Comparison of ENCODE assay signal across 1 cellular context in the genomic region with DNA sequence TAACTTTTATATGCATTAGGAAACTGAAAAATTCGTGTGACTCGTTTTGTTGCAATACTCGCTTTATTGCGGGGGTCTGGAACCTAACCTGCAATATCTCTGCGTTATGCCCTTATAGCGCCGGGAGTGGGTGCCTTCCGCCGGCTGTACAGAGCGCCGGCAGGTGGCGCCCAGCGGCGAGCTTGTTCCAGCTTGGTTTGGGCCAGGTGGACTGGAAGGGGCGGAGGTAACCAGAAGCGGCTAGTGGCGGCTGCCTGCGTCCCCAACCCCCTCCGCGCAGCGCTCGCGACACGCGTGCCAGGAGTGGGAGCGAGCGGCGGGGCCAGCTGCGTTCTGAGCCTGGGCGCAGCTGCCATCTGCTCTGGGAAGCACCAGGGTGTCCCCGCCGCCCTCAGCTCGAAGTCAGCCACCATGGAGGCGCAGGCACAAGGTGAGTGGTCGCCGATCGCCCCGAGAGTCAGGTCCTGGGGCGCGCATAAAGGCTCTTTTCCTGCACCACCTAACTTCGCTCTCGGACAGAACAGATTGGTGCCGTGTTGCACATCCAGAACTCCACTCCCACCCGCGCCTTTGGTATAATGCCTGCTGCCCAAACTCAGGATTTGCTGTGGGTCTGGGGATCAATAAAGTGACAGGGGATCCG.
TF ChIP-seq lines count a peak whose summit lies in the region.

TSS of gene TPD52L1 (plus strand) at position 233 of the 643 bp plus-strand sequence. CDS start at position 412, 179 bp downstream.

TF ChIP-seq in WTC11, 78 proteins besides CTCF, POLR2A, EP300 and RAD21 (continued from another document):
- TF ChIP-seq ZNF425 (CRISPR knock-in tag; conservative IDR thresholded peaks at IDR 0.05) (0 out of 2 replicates have a peak, but pooled peaks have one; percentile 37), ZNF416 (CRISPR knock-in tag; IDR thresholded peaks at IDR 0.05) (peak; percentile 83; the same call in 1 of the 2 replicates), JUN (CRISPR knock-in tag; IDR thresholded peaks at IDR 0.05) (no peak), NFATC4 (CRISPR knock-in tag; IDR thresholded peaks at IDR 0.05) (no peak), ZMAT4 (CRISPR knock-in tag; IDR thresholded peaks at IDR 0.05) (no peak), SOX15 (CRISPR knock-in tag; IDR thresholded peaks at IDR 0.05) (no peak), FOXJ3 (CRISPR knock-in tag; IDR thresholded peaks at IDR 0.05; ENCODE audit: borderline replicate concordance) (no peak), IRF2 (CRISPR knock-in tag; IDR thresholded peaks at IDR 0.05; ENCODE audit: borderline replicate concordance, low read depth) (no peak), CREM (CRISPR knock-in tag; IDR thresholded peaks at IDR 0.05) (peak; percentile 50; the same call in 1 of the 2 replicates)
- TF ChIP-seq, protein P1, sequence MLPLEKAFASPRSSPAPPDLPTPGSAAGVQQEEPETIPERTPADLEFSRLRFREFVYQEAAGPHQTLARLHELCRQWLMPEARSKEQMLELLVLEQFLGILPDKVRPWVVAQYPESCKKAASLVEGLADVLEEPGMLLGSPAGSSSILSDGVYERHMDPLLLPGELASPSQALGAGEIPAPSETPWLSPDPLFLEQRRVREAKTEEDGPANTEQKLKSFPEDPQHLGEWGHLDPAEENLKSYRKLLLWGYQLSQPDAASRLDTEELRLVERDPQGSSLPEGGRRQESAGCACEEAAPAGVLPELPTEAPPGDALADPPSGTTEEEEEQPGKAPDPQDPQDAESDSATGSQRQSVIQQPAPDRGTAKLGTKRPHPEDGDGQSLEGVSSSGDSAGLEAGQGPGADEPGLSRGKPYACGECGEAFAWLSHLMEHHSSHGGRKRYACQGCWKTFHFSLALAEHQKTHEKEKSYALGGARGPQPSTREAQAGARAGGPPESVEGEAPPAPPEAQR (CRISPR knock-in tag; IDR thresholded peaks at IDR 0.05), result peak; percentile 83; the same call in 1 of the 2 replicates
- TF ChIP-seq, protein P2, sequence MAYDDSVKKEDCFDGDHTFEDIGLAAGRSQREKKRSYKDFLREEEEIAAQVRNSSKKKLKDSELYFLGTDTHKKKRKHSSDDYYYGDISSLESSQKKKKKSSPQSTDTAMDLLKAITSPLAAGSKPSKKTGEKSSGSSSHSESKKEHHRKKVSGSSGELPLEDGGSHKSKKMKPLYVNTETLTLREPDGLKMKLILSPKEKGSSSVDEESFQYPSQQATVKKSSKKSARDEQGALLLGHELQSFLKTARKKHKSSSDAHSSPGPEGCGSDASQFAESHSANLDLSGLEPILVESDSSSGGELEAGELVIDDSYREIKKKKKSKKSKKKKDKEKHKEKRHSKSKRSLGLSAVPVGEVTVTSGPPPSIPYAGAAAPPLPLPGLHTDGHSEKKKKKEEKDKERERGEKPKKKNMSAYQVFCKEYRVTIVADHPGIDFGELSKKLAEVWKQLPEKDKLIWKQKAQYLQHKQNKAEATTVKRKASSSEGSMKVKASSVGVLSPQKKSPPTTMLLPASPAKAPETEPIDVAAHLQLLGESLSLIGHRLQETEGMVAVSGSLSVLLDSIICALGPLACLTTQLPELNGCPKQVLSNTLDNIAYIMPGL (CRISPR knock-in tag; IDR thresholded peaks at IDR 0.05), result peak; percentile 93
- TF ChIP-seq, protein P3, sequence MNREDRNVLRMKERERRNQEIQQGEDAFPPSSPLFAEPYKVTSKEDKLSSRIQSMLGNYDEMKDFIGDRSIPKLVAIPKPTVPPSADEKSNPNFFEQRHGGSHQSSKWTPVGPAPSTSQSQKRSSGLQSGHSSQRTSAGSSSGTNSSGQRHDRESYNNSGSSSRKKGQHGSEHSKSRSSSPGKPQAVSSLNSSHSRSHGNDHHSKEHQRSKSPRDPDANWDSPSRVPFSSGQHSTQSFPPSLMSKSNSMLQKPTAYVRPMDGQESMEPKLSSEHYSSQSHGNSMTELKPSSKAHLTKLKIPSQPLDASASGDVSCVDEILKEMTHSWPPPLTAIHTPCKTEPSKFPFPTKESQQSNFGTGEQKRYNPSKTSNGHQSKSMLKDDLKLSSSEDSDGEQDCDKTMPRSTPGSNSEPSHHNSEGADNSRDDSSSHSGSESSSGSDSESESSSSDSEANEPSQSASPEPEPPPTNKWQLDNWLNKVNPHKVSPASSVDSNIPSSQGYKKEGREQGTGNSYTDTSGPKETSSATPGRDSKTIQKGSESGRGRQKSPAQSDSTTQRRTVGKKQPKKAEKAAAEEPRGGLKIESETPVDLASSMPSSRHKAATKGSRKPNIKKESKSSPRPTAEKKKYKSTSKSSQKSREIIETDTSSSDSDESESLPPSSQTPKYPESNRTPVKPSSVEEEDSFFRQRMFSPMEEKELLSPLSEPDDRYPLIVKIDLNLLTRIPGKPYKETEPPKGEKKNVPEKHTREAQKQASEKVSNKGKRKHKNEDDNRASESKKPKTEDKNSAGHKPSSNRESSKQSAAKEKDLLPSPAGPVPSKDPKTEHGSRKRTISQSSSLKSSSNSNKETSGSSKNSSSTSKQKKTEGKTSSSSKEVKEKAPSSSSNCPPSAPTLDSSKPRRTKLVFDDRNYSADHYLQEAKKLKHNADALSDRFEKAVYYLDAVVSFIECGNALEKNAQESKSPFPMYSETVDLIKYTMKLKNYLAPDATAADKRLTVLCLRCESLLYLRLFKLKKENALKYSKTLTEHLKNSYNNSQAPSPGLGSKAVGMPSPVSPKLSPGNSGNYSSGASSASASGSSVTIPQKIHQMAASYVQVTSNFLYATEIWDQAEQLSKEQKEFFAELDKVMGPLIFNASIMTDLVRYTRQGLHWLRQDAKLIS (CRISPR knock-in tag; IDR thresholded peaks at IDR 0.05; ENCODE audit: borderline replicate concordance), result no peak
- TF ChIP-seq, protein P4, sequence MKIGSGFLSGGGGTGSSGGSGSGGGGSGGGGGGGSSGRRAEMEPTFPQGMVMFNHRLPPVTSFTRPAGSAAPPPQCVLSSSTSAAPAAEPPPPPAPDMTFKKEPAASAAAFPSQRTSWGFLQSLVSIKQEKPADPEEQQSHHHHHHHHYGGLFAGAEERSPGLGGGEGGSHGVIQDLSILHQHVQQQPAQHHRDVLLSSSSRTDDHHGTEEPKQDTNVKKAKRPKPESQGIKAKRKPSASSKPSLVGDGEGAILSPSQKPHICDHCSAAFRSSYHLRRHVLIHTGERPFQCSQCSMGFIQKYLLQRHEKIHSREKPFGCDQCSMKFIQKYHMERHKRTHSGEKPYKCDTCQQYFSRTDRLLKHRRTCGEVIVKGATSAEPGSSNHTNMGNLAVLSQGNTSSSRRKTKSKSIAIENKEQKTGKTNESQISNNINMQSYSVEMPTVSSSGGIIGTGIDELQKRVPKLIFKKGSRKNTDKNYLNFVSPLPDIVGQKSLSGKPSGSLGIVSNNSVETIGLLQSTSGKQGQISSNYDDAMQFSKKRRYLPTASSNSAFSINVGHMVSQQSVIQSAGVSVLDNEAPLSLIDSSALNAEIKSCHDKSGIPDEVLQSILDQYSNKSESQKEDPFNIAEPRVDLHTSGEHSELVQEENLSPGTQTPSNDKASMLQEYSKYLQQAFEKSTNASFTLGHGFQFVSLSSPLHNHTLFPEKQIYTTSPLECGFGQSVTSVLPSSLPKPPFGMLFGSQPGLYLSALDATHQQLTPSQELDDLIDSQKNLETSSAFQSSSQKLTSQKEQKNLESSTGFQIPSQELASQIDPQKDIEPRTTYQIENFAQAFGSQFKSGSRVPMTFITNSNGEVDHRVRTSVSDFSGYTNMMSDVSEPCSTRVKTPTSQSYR (CRISPR knock-in tag; IDR thresholded peaks at IDR 0.05), result no peak
- TF ChIP-seq, protein P5, sequence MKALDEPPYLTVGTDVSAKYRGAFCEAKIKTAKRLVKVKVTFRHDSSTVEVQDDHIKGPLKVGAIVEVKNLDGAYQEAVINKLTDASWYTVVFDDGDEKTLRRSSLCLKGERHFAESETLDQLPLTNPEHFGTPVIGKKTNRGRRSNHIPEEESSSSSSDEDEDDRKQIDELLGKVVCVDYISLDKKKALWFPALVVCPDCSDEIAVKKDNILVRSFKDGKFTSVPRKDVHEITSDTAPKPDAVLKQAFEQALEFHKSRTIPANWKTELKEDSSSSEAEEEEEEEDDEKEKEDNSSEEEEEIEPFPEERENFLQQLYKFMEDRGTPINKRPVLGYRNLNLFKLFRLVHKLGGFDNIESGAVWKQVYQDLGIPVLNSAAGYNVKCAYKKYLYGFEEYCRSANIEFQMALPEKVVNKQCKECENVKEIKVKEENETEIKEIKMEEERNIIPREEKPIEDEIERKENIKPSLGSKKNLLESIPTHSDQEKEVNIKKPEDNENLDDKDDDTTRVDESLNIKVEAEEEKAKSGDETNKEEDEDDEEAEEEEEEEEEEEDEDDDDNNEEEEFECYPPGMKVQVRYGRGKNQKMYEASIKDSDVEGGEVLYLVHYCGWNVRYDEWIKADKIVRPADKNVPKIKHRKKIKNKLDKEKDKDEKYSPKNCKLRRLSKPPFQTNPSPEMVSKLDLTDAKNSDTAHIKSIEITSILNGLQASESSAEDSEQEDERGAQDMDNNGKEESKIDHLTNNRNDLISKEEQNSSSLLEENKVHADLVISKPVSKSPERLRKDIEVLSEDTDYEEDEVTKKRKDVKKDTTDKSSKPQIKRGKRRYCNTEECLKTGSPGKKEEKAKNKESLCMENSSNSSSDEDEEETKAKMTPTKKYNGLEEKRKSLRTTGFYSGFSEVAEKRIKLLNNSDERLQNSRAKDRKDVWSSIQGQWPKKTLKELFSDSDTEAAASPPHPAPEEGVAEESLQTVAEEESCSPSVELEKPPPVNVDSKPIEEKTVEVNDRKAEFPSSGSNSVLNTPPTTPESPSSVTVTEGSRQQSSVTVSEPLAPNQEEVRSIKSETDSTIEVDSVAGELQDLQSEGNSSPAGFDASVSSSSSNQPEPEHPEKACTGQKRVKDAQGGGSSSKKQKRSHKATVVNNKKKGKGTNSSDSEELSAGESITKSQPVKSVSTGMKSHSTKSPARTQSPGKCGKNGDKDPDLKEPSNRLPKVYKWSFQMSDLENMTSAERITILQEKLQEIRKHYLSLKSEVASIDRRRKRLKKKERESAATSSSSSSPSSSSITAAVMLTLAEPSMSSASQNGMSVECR (CRISPR knock-in tag; IDR thresholded peaks at IDR 0.05; ENCODE audit: borderline replicate concordance), result peak; percentile 24; the same call in 1 of the 2 replicates
- TF ChIP-seq, protein P6, sequence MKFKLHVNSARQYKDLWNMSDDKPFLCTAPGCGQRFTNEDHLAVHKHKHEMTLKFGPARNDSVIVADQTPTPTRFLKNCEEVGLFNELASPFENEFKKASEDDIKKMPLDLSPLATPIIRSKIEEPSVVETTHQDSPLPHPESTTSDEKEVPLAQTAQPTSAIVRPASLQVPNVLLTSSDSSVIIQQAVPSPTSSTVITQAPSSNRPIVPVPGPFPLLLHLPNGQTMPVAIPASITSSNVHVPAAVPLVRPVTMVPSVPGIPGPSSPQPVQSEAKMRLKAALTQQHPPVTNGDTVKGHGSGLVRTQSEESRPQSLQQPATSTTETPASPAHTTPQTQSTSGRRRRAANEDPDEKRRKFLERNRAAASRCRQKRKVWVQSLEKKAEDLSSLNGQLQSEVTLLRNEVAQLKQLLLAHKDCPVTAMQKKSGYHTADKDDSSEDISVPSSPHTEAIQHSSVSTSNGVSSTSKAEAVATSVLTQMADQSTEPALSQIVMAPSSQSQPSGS (CRISPR knock-in tag; IDR thresholded peaks at IDR 0.05; ENCODE audit: borderline replicate concordance, low read depth), result no peak
- TF ChIP-seq, protein P7, sequence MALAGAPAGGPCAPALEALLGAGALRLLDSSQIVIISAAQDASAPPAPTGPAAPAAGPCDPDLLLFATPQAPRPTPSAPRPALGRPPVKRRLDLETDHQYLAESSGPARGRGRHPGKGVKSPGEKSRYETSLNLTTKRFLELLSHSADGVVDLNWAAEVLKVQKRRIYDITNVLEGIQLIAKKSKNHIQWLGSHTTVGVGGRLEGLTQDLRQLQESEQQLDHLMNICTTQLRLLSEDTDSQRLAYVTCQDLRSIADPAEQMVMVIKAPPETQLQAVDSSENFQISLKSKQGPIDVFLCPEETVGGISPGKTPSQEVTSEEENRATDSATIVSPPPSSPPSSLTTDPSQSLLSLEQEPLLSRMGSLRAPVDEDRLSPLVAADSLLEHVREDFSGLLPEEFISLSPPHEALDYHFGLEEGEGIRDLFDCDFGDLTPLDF (CRISPR knock-in tag; IDR thresholded peaks at IDR 0.05), result no peak
TF ChIP-seq in WTC11: peak in this region for 23.
